ENCODE assay signal across 7 cellular contexts in genomic region chr17:29179232-29180036, GRCh38. TPM values are rescaled to one million over a fixed set of nuclear protein-coding genes. Genes with fewer than 3 reads are reported as not detected.
DNase-seq lines count a peak whose midpoint lies in the region; ATAC-seq and TF ChIP-seq lines count a peak whose summit lies in the region.

No MANE protein-coding gene starts in this region.

- DNase-seq in G401 (ENCODE audit: low spot score) (peak; percentile 61), NCI-H1092 treated with DMSO at 0.1 percent for 48 hours (lab: John Stamatoyannopoulos, UW) (peak; percentile 27), heart left ventricle (peak; percentile 45 to 81 (median 71)), posterior vena cava (ENCODE audit: low spot score) (peak; percentile 78), NCI-H2107 (lab: John Stamatoyannopoulos, UW) (no peak), SIG-M5 (lab: John Stamatoyannopoulos, UW) (no peak)
- DNase-seq in activated T-cell treated with anti-CD3 and anti-CD28 coated beads, Interleukin-2, amount 50 U/mL, for 48 hours = peak; percentile 26 to 28

- H3K9me3 ChIP-seq in heart left ventricle = peaks cover 0 to 4% (median 0%) of the 10 kb centered on the region in 12 donors

- ATAC-seq in heart left ventricle = peak; percentile 38 to 60 (median 50)

- no peaks in the 10 kb centered on the region for H3K27me3 ChIP-seq in heart left ventricle

- TF ChIP-seq POLR2A in heart left ventricle (IDR thresholded peaks at IDR 0.05) = no peak

- no peaks in the 10 kb centered on the region for H3K36me3 ChIP-seq in heart left ventricle

- TF ChIP-seq CTCF in heart left ventricle (IDR thresholded peaks at IDR 0.05) = no peak

- intact Hi-C loops in heart left ventricle (cut with DNase I) = loop anchor here (1.0 to 5.0 kb wide), 5 partner anchors 29 to 38 kb away; no protein-coding TSS in a partner anchor
- intact Hi-C loops in posterior vena cava (cut with DNase I) = loop anchor here in 1 of 2 donors (5.0 kb wide), 1 partner anchor 32 kb away; no protein-coding TSS in a partner anchor

- H3K4me3 ChIP-seq in heart left ventricle = peak overlapping the region; percentile 39 to 87 (median 67)

- in situ Hi-C loops in G401 (cut with HindIII; ENCODE audit: low sequenced_read_pairs) = no loop called here

- peak overlapping the region; percentile 68 to 95 (median 88) for H3K27ac ChIP-seq in heart left ventricle

- 7 to 14% (median 10%) methylated on average over 24 to 28 of the region's 28 CpGs for WGBS in heart left ventricle, 4 donors

- H3K4me1 ChIP-seq in heart left ventricle = peaks cover 6 to 56% (median 47%) of the 10 kb centered on the region in 12 donors

RNA-seq across cellular contexts. Expression of gene MYO18A, which starts 0.8 kb away (rescaled TPM):
- total RNA-seq in G401 (2014; rRNA removed; shearing (Covaris generic)) = 26.0 and 42.1 TPM in 2 replicates
- total RNA-seq in heart left ventricle = 100 to 1,000 TPM; 241 to 340 (median 300) TPM
- polyA plus RNA-seq in heart left ventricle = 100 to 1,000 TPM in 1 of 2 donors, 10 to 100 TPM in 1; 83.5 to 306 TPM
- total RNA-seq in posterior vena cava = 10 to 100 TPM; 76.3 to 87.9 TPM

Comparison
In these comparisons a context has a peak if more than half of its experiments do, and no peak if none do; other contexts are left out.
1. DNase-seq: peak in G401 (single experiment), NCI-H1092 treated with DMSO at 0.1 percent for 48 hours (single experiment), activated T-cell treated with anti-CD3 and anti-CD28 coated beads, Interleukin-2, amount 50 U/mL, for 48 hours (2 of 2), heart left ventricle (5 of 5) and posterior vena cava (single experiment); none in NCI-H2107 (single experiment) and SIG-M5 (single experiment).